In genomic region chr11:92627615-92628201, GRCh38 we compare ENCODE assay signal across 15 cellular contexts.
DNase-seq lines count a peak whose midpoint lies in the region; FAIRE-seq and TF ChIP-seq lines count a peak whose summit lies in the region.
"Had no signal": no experiment of that assay in that cellular context is flagged by ENCODE, and none has a peak within 500 bp of the region (broad histone marks: within the 10 kb centered on the region; RNA-seq: fewer than 3 reads in every experiment).

No MANE protein-coding gene starts in this region.

- no peak for TF ChIP-seq POLR2A in NB4 (IDR thresholded peaks at IDR 0.05; ENCODE audit: extremely low read depth, insufficient read length)

- H3K4me1 ChIP-seq in osteoblast (ENCODE audit: insufficient read depth, low read length): peaks cover 14% of the 10 kb centered on the region
- H3K4me1 ChIP-seq: heart left ventricle, pancreas, Peyer's patch had no signal

- FAIRE-seq in bronchial epithelial cell (lab: Jason Lieb, UNC): no peak
- FAIRE-seq: GM12891, pancreas had no signal

- H3K4me2 ChIP-seq in osteoblast (ENCODE audit: insufficient read depth, low read length): peak overlapping the region; percentile 15
- H3K4me2 ChIP-seq: KMS-11 had no signal

- TF ChIP-seq CTCF in GM12865 (IDR thresholded peaks at IDR 0.05; ENCODE audit: insufficient read depth, low read depth, low read length, missing control alignments) (no peak), NB4 (IDR thresholded peaks at IDR 0.05; ENCODE audit: low read depth, low read length) (no peak), bronchial epithelial cell (IDR thresholded peaks at IDR 0.05; ENCODE audit: insufficient read depth, low read length, severe bottlenecking) (no peak), osteoblast (IDR thresholded peaks at IDR 0.05; ENCODE audit: extremely low read depth, low read depth, low read length) (no peak)

- H2AFZ ChIP-seq in osteoblast (ENCODE audit: low read length): peak overlapping the region; percentile 30

- H4K20me1 ChIP-seq in osteoblast (ENCODE audit: insufficient read depth, low read length): no peaks in the 10 kb centered on the region

- no peaks in the 10 kb centered on the region for H3K9me3 ChIP-seq in osteoblast (ENCODE audit: low read depth, low read length)
- H3K9me3 ChIP-seq: heart left ventricle, pancreas, Peyer's patch had no signal

- H3K79me2 ChIP-seq in osteoblast (ENCODE audit: insufficient read depth, low read length): no peaks in the 10 kb centered on the region

- H3K4me3 ChIP-seq in GM12865 (ENCODE audit: low read depth, low read length) (no peak overlapping the region), NB4 (ENCODE audit: low read depth, low read length) (no peak overlapping the region), bronchial epithelial cell (ENCODE audit: low read depth, low read length) (no peak overlapping the region), osteoblast (ENCODE audit: insufficient read depth, low read length) (no peak overlapping the region)
- H3K4me3 ChIP-seq: heart left ventricle, pancreas, Peyer's patch had no signal

- no peaks in the 10 kb centered on the region for H3K36me3 ChIP-seq in bronchial epithelial cell (ENCODE audit: control insufficient read depth, insufficient read depth, low read length)
- H3K36me3 ChIP-seq in osteoblast (ENCODE audit: insufficient read depth, low read length): no peaks in the 10 kb centered on the region
- H3K36me3 ChIP-seq: heart left ventricle, pancreas, Peyer's patch had no signal

- peak overlapping the region; percentile 75 for H3K27ac ChIP-seq in osteoblast (ENCODE audit: low read depth, low read length)
- H3K27ac ChIP-seq: heart left ventricle, KMS-11, pancreas, Peyer's patch had no signal

- DNase-seq in GM12865 (ENCODE audit: low read depth) (peak; percentile 19), NB4 (ENCODE audit: low read depth) (peak; percentile 6), bronchial epithelial cell (ENCODE audit: low read depth) (peak; percentile 16), osteoblast (ENCODE audit: insufficient read length, low spot score, missing footprints) (peak; percentile 82), cortex of kidney (lab: John Stamatoyannopoulos, UW) (no peak), NCI-H524 treated with DMSO at 0.1 percent for 48 hours (lab: John Stamatoyannopoulos, UW) (no peak), cerebellum (ENCODE audit: low spot score) (no peak)
- DNase-seq: DND-41, heart left ventricle, NCI-H510A treated with DMSO at 0.1 percent for 48 hours, pancreas, Peyer's patch, T-cell had no signal

- no peaks in the 10 kb centered on the region for H3K27me3 ChIP-seq in bronchial epithelial cell (ENCODE audit: control insufficient read depth, insufficient read depth, low read length)
- no peaks in the 10 kb centered on the region for H3K27me3 ChIP-seq in osteoblast (ENCODE audit: insufficient read depth, low read length)
- H3K27me3 ChIP-seq: heart left ventricle, pancreas, Peyer's patch had no signal

Comparison
In these comparisons a context has a peak if more than half of its experiments do, and no peak if none do; other contexts are left out.
1. DNase-seq: peak in GM12865 (single experiment), NB4 (single experiment), bronchial epithelial cell (single experiment) and osteoblast (single experiment); none in cortex of kidney (single experiment), NCI-H524 treated with DMSO at 0.1 percent for 48 hours (single experiment) and cerebellum (single experiment).